ENCODE assay signal across 8 cellular contexts in the genomic region with DNA sequence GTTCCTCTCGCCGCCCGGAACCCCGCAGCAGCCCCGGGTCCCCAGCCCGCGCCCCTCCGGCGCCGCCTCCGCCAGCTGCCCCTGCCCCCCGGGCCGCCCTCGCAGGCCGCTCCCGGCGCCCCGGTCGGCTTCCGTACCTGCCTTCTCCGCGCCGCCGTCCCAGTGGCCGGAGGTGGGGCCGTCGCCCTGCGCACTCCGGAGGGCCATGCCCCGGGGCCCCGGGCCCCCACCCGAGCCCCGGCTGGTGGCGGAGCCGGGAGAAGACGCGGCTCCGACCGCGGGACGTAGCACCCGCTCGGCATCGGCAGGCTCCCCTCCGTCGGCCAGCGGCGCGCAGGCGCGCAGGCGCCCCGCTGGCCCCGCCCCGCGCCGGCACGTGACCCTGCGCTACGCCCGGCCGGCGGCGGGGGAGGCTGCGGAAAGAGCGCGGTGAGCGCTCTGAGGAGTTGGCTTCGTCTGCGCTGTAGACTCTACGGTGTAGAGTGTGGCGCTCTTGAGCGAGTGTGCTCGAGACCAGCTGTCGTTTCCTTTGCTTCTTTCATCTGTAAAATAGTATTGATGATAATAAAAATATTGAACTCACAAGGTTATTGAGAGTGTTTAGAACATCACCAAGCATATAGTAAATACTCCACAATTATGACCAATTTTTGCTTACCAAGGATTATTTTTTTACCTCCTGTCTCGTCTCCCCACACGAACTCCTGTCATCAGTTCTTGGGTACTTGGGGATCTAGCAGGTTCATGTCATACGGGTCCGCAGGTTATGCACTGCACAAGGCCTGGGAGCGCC. TPM values are rescaled to one million over a fixed set of nuclear protein-coding genes. Genes with fewer than 3 reads are reported as not detected.
DNase-seq lines count a peak whose midpoint lies in the region; ATAC-seq, FAIRE-seq and TF ChIP-seq lines count a peak whose summit lies in the region.

A gene with protein sequence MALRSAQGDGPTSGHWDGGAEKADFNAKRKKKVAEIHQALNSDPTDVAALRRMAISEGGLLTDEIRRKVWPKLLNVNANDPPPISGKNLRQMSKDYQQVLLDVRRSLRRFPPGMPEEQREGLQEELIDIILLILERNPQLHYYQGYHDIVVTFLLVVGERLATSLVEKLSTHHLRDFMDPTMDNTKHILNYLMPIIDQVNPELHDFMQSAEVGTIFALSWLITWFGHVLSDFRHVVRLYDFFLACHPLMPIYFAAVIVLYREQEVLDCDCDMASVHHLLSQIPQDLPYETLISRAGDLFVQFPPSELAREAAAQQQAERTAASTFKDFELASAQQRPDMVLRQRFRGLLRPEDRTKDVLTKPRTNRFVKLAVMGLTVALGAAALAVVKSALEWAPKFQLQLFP (minus strand): TSS at position 335 of the 793 bp plus-strand sequence. CDS start 128 bp downstream, at position 207.

- H3K27ac ChIP-seq in pancreas (peak within 1 kb of the TSS; percentile 85 to 92 (median 89)), thyroid gland (peak within 1 kb of the TSS; percentile 85 to 93 (median 89))

- peak within 1 kb of the TSS; percentile 97 for H3K4me3 Mint-ChIP-seq in activated naive CD8-positive, alpha-beta T cell

- H3K9me3 ChIP-seq in pancreas: no peaks in the 10 kb centered on the region
- no peaks in the 10 kb centered on the region for H3K9me3 ChIP-seq in thyroid gland

- WGBS in pancreas, 2 donors: 0 to 1% methylated on average over 50 to 80 of the region's 80 CpGs
- WGBS in thyroid gland, 2 donors: 0 to 2% methylated on average over 11 to 18 of the region's 80 CpGs

- no peak for FAIRE-seq in pancreas (lab: Jason Lieb, UNC)

- TF ChIP-seq POLR2A in thyroid gland (IDR thresholded peaks at IDR 0.05): peak in 1 of 2 donors; percentile 94

- peak within 1 kb of the TSS; percentile 94 for H3K27ac Mint-ChIP-seq in activated naive CD8-positive, alpha-beta T cell

- H3K36me3 ChIP-seq in pancreas (no peaks in the 10 kb centered on the region), thyroid gland (no peaks in the 10 kb centered on the region)

- DNase-seq in NCI-H1105 treated with DMSO at 0.1 percent for 48 hours (lab: John Stamatoyannopoulos, UW) (peak; percentile 83), SKM-1 treated with dmso at 0.1 percent for 144 hours (lab: John Stamatoyannopoulos, UW; ENCODE audit: unreplicated experiment) (peak; percentile 46), Right ventricle myocardium inferior (ENCODE audit: missing footprints) (peak; percentile 93), pancreas (peak; percentile 83 to 94 (median 86)), thyroid gland (peak; percentile 85)

- peak; percentile 38 for TF ChIP-seq CTCF in GM12873 (IDR thresholded peaks at IDR 0.05; ENCODE audit: insufficient read depth, low read depth, low read length, missing control alignments)
- TF ChIP-seq CTCF in pancreas (IDR thresholded peaks at IDR 0.05): no peak
- TF ChIP-seq CTCF in thyroid gland (IDR thresholded peaks at IDR 0.05): peak in 2 of 6 experiments; percentile 14

- H3K27me3 Mint-ChIP-seq in activated naive CD8-positive, alpha-beta T cell: peaks cover 2% of the 10 kb centered on the region

- peaks cover 45% of the 10 kb centered on the region for H3K4me1 Mint-ChIP-seq in activated naive CD8-positive, alpha-beta T cell (ENCODE audit: low read depth)

- H3K9me3 Mint-ChIP-seq in activated naive CD8-positive, alpha-beta T cell (ENCODE audit: low read depth): no peaks in the 10 kb centered on the region

- peak; percentile 92 for ATAC-seq in HG02759 (IDR thresholded peaks at IDR 0.05; ENCODE audit: unreplicated experiment)
- peak; percentile 99 for ATAC-seq in Right ventricle myocardium inferior
- peak; percentile 96 to 98 (median 97) for ATAC-seq in pancreas

- H3K4me1 ChIP-seq in pancreas (peaks cover 6 to 24% (median 6%) of the 10 kb centered on the region in 3 donors), thyroid gland (peaks cover 20 to 23% of the 10 kb centered on the region in 2 donors)

- H3K36me3 Mint-ChIP-seq in activated naive CD8-positive, alpha-beta T cell: no peaks in the 10 kb centered on the region

- intact Hi-C loops in Right ventricle myocardium inferior (cut with DNase I): loop anchor here (2.0 to 5.0 kb wide), 2 partner anchors 52 to 110 kb away; no protein-coding TSS in a partner anchor
- intact Hi-C loops in pancreas (cut with DNase I): no loop called here
- intact Hi-C loops in thyroid gland (cut with DNase I): loop anchor here (10.0 kb wide), 2 partner anchors 58 to 182 kb away; a partner anchor contains a TSS

- H3K27me3 ChIP-seq in pancreas: no peaks in the 10 kb centered on the region
- no peaks in the 10 kb centered on the region for H3K27me3 ChIP-seq in thyroid gland

- H3K4me3 ChIP-seq in pancreas (peak within 1 kb of the TSS; percentile 68 to 94 (median 92)), thyroid gland (replicated peaks in 1 of 3) (peak within 1 kb of the TSS; percentile 25 to 89 (median 87))

RNA-seq across cellular contexts. Expression of the gene that starts here (rescaled TPM):
- total RNA-seq in Right ventricle myocardium inferior (25.2 TPM), pancreas (10 to 100 TPM; 11.1 to 21.4 (median 12.9) TPM), thyroid gland (10 to 100 TPM; 34.1 to 40.5 (median 35.6) TPM)
- 10 to 100 TPM; 11.5 to 17.3 TPM for polyA plus RNA-seq in pancreas

Comparison
In these comparisons a context has a peak if more than half of its experiments do, and no peak if none do; other contexts are left out.
1. Peak in every context shown above with its lines: DNase-seq, ATAC-seq, H3K4me3 ChIP-seq and H3K27ac ChIP-seq.
2. intact Hi-C loops: an anchor here in Right ventricle myocardium inferior (2.0 to 5.0 kb wide) and thyroid gland (10.0 kb wide); none called in pancreas.